In genomic region chr1:8382051-8382505, GRCh38 we compare ENCODE assay signal across 11 cellular contexts.
A peak's percentile ranks its signal among the peaks of the same experiment; 100 is the strongest.
DNase-seq lines count a peak whose midpoint lies in the region; ATAC-seq and TF ChIP-seq lines count a peak whose summit lies in the region.
"Had no signal": no experiment of that assay in that cellular context is flagged by ENCODE, and none has a peak within 500 bp of the region (broad histone marks: within the 10 kb centered on the region; RNA-seq: fewer than 3 reads in every experiment).

No MANE protein-coding gene starts in this region.

- POLR2A ChIA-PET in WTC11 (lab: Charles Lee): interaction anchor here (1.1 kb wide), 1 partner anchor 23 kb away, joined by 3 read pairs; no protein-coding TSS in a partner anchor

- H3K9me3 ChIP-seq in left ventricle myocardium inferior (replicated peaks): no peaks in the 10 kb centered on the region
- H3K9me3 ChIP-seq: tibial artery had no signal

- H3K4me3 Mint-ChIP-seq in WTC11: no peak overlapping the region

- H3K27ac ChIP-seq in left ventricle myocardium inferior (replicated peaks): peak overlapping the region; percentile 94
- H3K27ac ChIP-seq: KMS-11 had no signal

- no peaks in the 10 kb centered on the region for H3K9me3 Mint-ChIP-seq in WTC11
- H3K9me3 Mint-ChIP-seq: H9 had no signal

- CTCF ChIA-PET in WTC11 (lab: Charles Lee): interaction anchor here (0.5 to 1.6 kb wide), 10 partner anchors 11 to 467 kb away, joined by 3 to 7 read pairs (median 4); no protein-coding TSS in a partner anchor

- no peak overlapping the region for H3K4me3 ChIP-seq in left ventricle myocardium inferior
- H3K4me3 ChIP-seq: tibial artery had no signal

- DNase-seq in EH (ENCODE audit: low read depth) (peak; percentile 56), WTC11 (ENCODE audit: low spot score) (no peak), left ventricle myocardium inferior (no peak), pons (ENCODE audit: low spot score) (peak; percentile 74), posterior vena cava (ENCODE audit: low spot score) (no peak), COR-L47 (lab: John Stamatoyannopoulos, UW) (no peak)
- DNase-seq: H9 had no signal

- intact Hi-C loops in left ventricle myocardium inferior (cut with micrococcal nuclease): no loop called here
- intact Hi-C loops in posterior vena cava (cut with DNase I): no loop called here

- peak overlapping the region; percentile 75 for H3K27ac Mint-ChIP-seq in WTC11

- H3K27me3 ChIP-seq in left ventricle myocardium inferior (ENCODE audit: low read depth): no peaks in the 10 kb centered on the region
- H3K27me3 ChIP-seq: tibial artery had no signal

- ATAC-seq in WTC11 (peak; percentile 79), GM21529 (IDR thresholded peaks at IDR 0.05; ENCODE audit: unreplicated experiment) (no peak), HG03280 (IDR thresholded peaks at IDR 0.05; ENCODE audit: unreplicated experiment) (no peak)

- no peak for TF ChIP-seq CTCF in WTC11 (IDR thresholded peaks at IDR 0.05)
- no peak for TF ChIP-seq CTCF in left ventricle myocardium inferior (IDR thresholded peaks at IDR 0.05; ENCODE audit: borderline replicate concordance)

- H3K36me3 ChIP-seq in left ventricle myocardium inferior: no peaks in the 10 kb centered on the region

- H3K36me3 Mint-ChIP-seq in WTC11: 0 out of 2 replicates have a peak, but pooled peaks cover 2% of the 10 kb centered on the region

- no peaks in the 10 kb centered on the region for H3K27me3 Mint-ChIP-seq in WTC11 (ENCODE audit: low read depth)

- peaks cover 81% of the 10 kb centered on the region for H3K4me1 Mint-ChIP-seq in WTC11

- peaks cover 99% of the 10 kb centered on the region for H3K4me1 ChIP-seq in left ventricle myocardium inferior

TF ChIP-seq in WTC11, 78 proteins besides CTCF, POLR2A, EP300 and RAD21:
- TF ChIP-seq ZNF281 (CRISPR knock-in tag; IDR thresholded peaks at IDR 0.05) (no peak), TP53 (CRISPR knock-in tag; IDR thresholded peaks at IDR 0.05) (no peak), ELF4 (CRISPR knock-in tag; IDR thresholded peaks at IDR 0.05; ENCODE audit: low read depth) (no peak), FOXK1 (CRISPR knock-in tag; IDR thresholded peaks at IDR 0.05) (no peak), MAX (CRISPR knock-in tag; IDR thresholded peaks at IDR 0.05) (no peak)
- TF ChIP-seq, protein P1, sequence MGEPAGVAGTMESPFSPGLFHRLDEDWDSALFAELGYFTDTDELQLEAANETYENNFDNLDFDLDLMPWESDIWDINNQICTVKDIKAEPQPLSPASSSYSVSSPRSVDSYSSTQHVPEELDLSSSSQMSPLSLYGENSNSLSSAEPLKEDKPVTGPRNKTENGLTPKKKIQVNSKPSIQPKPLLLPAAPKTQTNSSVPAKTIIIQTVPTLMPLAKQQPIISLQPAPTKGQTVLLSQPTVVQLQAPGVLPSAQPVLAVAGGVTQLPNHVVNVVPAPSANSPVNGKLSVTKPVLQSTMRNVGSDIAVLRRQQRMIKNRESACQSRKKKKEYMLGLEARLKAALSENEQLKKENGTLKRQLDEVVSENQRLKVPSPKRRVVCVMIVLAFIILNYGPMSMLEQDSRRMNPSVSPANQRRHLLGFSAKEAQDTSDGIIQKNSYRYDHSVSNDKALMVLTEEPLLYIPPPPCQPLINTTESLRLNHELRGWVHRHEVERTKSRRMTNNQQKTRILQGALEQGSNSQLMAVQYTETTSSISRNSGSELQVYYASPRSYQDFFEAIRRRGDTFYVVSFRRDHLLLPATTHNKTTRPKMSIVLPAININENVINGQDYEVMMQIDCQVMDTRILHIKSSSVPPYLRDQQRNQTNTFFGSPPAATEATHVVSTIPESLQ (CRISPR knock-in tag; IDR thresholded peaks at IDR 0.05): no peak
- TF ChIP-seq, protein P2, sequence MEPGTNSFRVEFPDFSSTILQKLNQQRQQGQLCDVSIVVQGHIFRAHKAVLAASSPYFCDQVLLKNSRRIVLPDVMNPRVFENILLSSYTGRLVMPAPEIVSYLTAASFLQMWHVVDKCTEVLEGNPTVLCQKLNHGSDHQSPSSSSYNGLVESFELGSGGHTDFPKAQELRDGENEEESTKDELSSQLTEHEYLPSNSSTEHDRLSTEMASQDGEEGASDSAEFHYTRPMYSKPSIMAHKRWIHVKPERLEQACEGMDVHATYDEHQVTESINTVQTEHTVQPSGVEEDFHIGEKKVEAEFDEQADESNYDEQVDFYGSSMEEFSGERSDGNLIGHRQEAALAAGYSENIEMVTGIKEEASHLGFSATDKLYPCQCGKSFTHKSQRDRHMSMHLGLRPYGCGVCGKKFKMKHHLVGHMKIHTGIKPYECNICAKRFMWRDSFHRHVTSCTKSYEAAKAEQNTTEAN (CRISPR knock-in tag; IDR thresholded peaks at IDR 0.05): no peak

Comparison
In these comparisons a context has a peak if more than half of its experiments do, and no peak if none do; other contexts are left out.
1. DNase-seq: peak in EH (single experiment) and pons (single experiment); none in WTC11 (single experiment), left ventricle myocardium inferior (single experiment), posterior vena cava (single experiment) and COR-L47 (single experiment).